Comparison of ENCODE assay signal across 1 cellular context in the genomic region with DNA sequence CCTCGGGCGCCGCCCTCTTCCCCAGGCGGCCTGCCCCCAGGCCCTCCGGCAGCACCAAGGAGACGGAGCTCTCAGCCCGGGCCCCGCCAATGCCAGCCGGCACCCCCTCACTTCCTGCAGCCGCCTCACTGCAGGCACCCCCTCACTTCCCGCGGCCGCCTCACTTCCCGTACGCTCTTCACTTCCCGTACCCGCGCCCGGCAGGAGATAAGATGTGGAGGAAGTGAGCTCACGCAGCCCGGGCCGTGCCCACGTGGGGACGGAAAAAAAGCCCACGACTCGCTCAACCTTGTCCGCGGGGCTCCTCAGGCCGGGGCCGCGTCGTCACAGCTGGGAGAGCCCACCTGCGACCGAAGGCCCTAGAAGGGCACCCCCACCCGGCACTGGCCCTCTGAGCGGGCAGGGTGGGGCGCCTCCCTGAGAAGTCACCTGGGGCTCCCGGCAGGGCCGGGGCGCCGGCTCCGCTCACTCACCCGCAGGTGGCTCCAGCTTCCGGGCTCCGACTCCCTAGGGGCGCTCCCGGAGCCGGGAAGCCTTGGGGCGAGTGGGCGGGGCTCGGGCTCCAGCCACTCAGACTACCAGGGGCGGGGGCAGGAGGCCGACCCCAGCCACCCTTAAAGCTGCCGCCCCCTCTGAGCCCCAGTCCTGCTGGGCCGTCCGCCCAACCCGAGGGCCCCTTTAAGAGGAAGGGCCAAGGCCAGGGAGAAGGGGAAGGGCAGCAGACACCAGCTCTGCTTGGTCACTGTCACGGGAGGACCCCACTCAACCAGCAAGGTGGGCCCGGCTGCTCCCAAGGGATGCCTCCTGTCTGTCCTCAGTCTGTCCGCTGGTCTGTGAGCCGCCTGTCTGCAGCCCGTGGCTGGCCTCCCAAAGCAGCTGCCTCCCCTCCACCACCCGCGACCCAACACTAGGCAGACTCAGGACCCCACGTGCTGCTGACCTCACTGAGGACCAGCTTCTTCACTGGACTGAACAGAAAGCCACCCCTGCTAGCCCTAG.
TF ChIP-seq lines count a peak whose summit lies in the region.

No MANE protein-coding gene starts in this region.

TF ChIP-seq in HepG2, 621 proteins besides CTCF, POLR2A, EP300 and RAD21 (continued from another document and continues in another):
- no peak for TF ChIP-seq KDM1A (CRISPR knock-in tag; IDR thresholded peaks at IDR 0.05)
- TF ChIP-seq ZBTB46 (CRISPR knock-in tag; IDR thresholded peaks at IDR 0.05; ENCODE audit: borderline replicate concordance): no peak
- TF ChIP-seq ZNF180 (CRISPR knock-in tag; IDR thresholded peaks at IDR 0.05; ENCODE audit: borderline replicate concordance, low read depth): no peak
- TF ChIP-seq MYC (CRISPR knock-in tag; IDR thresholded peaks at IDR 0.05; ENCODE audit: borderline replicate concordance): 0 out of 2 replicates have a peak, but pooled peaks have one; percentile 70
- TF ChIP-seq RBFOX2 (IDR thresholded peaks at IDR 0.05; ENCODE audit: low read depth, low read length): peak; percentile 80
- no peak for TF ChIP-seq XRCC5 (optimal IDR thresholded peaks at IDR 0.05; ENCODE audit: low read length)
- TF ChIP-seq PTBP1 (IDR thresholded peaks at IDR 0.05; ENCODE audit: low read depth, low read length, poor library complexity, severe bottlenecking): peak; percentile 25
- no peak for TF ChIP-seq RARG (CRISPR knock-in tag; IDR thresholded peaks at IDR 0.05; ENCODE audit: low read depth)
- no peak for TF ChIP-seq ZSCAN22 (CRISPR knock-in tag; IDR thresholded peaks at IDR 0.05)
- TF ChIP-seq, protein P1, sequence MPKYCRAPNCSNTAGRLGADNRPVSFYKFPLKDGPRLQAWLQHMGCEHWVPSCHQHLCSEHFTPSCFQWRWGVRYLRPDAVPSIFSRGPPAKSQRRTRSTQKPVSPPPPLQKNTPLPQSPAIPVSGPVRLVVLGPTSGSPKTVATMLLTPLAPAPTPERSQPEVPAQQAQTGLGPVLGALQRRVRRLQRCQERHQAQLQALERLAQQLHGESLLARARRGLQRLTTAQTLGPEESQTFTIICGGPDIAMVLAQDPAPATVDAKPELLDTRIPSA (CRISPR knock-in tag; IDR thresholded peaks at IDR 0.05; ENCODE audit: borderline replicate concordance): no peak
- peak; percentile 35; the same call in 1 of the 2 replicates for TF ChIP-seq TARDBP (CRISPR knock-in tag; IDR thresholded peaks at IDR 0.05)
- TF ChIP-seq, protein P2, sequence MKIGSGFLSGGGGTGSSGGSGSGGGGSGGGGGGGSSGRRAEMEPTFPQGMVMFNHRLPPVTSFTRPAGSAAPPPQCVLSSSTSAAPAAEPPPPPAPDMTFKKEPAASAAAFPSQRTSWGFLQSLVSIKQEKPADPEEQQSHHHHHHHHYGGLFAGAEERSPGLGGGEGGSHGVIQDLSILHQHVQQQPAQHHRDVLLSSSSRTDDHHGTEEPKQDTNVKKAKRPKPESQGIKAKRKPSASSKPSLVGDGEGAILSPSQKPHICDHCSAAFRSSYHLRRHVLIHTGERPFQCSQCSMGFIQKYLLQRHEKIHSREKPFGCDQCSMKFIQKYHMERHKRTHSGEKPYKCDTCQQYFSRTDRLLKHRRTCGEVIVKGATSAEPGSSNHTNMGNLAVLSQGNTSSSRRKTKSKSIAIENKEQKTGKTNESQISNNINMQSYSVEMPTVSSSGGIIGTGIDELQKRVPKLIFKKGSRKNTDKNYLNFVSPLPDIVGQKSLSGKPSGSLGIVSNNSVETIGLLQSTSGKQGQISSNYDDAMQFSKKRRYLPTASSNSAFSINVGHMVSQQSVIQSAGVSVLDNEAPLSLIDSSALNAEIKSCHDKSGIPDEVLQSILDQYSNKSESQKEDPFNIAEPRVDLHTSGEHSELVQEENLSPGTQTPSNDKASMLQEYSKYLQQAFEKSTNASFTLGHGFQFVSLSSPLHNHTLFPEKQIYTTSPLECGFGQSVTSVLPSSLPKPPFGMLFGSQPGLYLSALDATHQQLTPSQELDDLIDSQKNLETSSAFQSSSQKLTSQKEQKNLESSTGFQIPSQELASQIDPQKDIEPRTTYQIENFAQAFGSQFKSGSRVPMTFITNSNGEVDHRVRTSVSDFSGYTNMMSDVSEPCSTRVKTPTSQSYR (CRISPR knock-in tag; IDR thresholded peaks at IDR 0.05; ENCODE audit: borderline replicate concordance): no peak
- no peak for TF ChIP-seq ASH2L (IDR thresholded peaks at IDR 0.05; ENCODE audit: insufficient read length, low read depth, low read length)
- no peak for TF ChIP-seq POLR2AphosphoS2 (IDR thresholded peaks at IDR 0.05; ENCODE audit: low read depth, low read length)
- no peak for TF ChIP-seq ARID2 (CRISPR knock-in tag; IDR thresholded peaks at IDR 0.05; ENCODE audit: borderline replicate concordance)
- TF ChIP-seq ARHGAP35 (CRISPR knock-in tag; IDR thresholded peaks at IDR 0.05; ENCODE audit: borderline replicate concordance): peak; percentile 34; the same call in 1 of the 2 replicates
- TF ChIP-seq RARA (CRISPR knock-in tag; IDR thresholded peaks at IDR 0.05): no peak
- TF ChIP-seq ZNF503 (CRISPR knock-in tag; IDR thresholded peaks at IDR 0.05): no peak
- TF ChIP-seq ZMAT3 (CRISPR knock-in tag; conservative IDR thresholded peaks at IDR 0.05): no peak
- TF ChIP-seq SYNCRIP (IDR thresholded peaks at IDR 0.05; ENCODE audit: insufficient read depth, low read depth, low read length): no peak
- TF ChIP-seq, protein P3, sequence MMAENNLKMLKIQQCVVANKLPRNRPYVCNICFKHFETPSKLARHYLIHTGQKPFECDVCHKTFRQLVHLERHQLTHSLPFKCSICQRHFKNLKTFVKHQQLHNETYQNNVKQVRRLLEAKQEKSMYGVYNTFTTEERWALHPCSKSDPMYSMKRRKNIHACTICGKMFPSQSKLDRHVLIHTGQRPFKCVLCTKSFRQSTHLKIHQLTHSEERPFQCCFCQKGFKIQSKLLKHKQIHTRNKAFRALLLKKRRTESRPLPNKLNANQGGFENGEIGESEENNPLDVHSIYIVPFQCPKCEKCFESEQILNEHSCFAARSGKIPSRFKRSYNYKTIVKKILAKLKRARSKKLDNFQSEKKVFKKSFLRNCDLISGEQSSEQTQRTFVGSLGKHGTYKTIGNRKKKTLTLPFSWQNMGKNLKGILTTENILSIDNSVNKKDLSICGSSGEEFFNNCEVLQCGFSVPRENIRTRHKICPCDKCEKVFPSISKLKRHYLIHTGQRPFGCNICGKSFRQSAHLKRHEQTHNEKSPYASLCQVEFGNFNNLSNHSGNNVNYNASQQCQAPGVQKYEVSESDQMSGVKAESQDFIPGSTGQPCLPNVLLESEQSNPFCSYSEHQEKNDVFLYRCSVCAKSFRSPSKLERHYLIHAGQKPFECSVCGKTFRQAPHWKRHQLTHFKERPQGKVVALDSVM (CRISPR knock-in tag; IDR thresholded peaks at IDR 0.05): no peak
- no peak for TF ChIP-seq FOXK2 (IDR thresholded peaks at IDR 0.05)
- TF ChIP-seq NFE2L1 (CRISPR knock-in tag; IDR thresholded peaks at IDR 0.05; ENCODE audit: borderline replicate concordance): no peak
- TF ChIP-seq NR2F6 (IDR thresholded peaks at IDR 0.05): no peak
- TF ChIP-seq NR2F6 (CRISPR knock-in tag; IDR thresholded peaks at IDR 0.05): peak; percentile 5; the same call in 1 of the 2 replicates
- no peak for TF ChIP-seq ATAD3A (CRISPR knock-in tag; IDR thresholded peaks at IDR 0.05)
- TF ChIP-seq ZBTB7B (CRISPR knock-in tag; IDR thresholded peaks at IDR 0.05): no peak; the same call in 1 of the 2 replicates
- no peak for TF ChIP-seq ATF6 (CRISPR knock-in tag; conservative IDR thresholded peaks at IDR 0.05)
- no peak; the same call in 1 of the 2 replicates for TF ChIP-seq ZNF788 (CRISPR knock-in tag; IDR thresholded peaks at IDR 0.05; ENCODE audit: borderline replicate concordance)
- peak; percentile 41; the same call in 1 of the 2 replicates for TF ChIP-seq POLR2AphosphoS5 (IDR thresholded peaks at IDR 0.05; ENCODE audit: low read depth, low read length)
- TF ChIP-seq ZNF256 (CRISPR knock-in tag; conservative IDR thresholded peaks at IDR 0.05): no peak
- TF ChIP-seq TFAP4 (IDR thresholded peaks at IDR 0.05; ENCODE audit: borderline replicate concordance, low read depth): peak; percentile 64; the same call in 1 of the 2 replicates
- no peak; the same call in 1 of the 2 replicates for TF ChIP-seq ZNF652 (CRISPR knock-in tag; IDR thresholded peaks at IDR 0.05; ENCODE audit: borderline replicate concordance, low read depth)
- no peak; the same call in 1 of the 2 replicates for TF ChIP-seq MAZ (IDR thresholded peaks at IDR 0.05; ENCODE audit: borderline replicate concordance, low read depth, low read length)
- TF ChIP-seq MAZ (CRISPR knock-in tag; IDR thresholded peaks at IDR 0.05; ENCODE audit: low read depth): no peak
- TF ChIP-seq ARID4A (CRISPR knock-in tag; IDR thresholded peaks at IDR 0.05; ENCODE audit: borderline replicate concordance): peak; percentile 90
- no peak for TF ChIP-seq ZNF75D (CRISPR knock-in tag; IDR thresholded peaks at IDR 0.05; ENCODE audit: borderline replicate concordance)
- TF ChIP-seq KMT2B (CRISPR knock-in tag; IDR thresholded peaks at IDR 0.05): peak; percentile 26; the same call in 1 of the 2 replicates
- peak; percentile 61; the same call in 1 of the 2 replicates for TF ChIP-seq TBX2 (CRISPR knock-in tag; IDR thresholded peaks at IDR 0.05; ENCODE audit: borderline replicate concordance)
- 0 out of 2 replicates have a peak, but pooled peaks have one; percentile 17 for TF ChIP-seq ZNF329 (CRISPR knock-in tag; IDR thresholded peaks at IDR 0.05; ENCODE audit: low read depth)
- no peak for TF ChIP-seq ZNF12 (CRISPR knock-in tag; IDR thresholded peaks at IDR 0.05)
- TF ChIP-seq ZNF30 (CRISPR knock-in tag; IDR thresholded peaks at IDR 0.05): no peak
- TF ChIP-seq ZNF883 (CRISPR knock-in tag; IDR thresholded peaks at IDR 0.05; ENCODE audit: not compliant biosample characterization): no peak
- no peak for TF ChIP-seq ZNF607 (CRISPR knock-in tag; IDR thresholded peaks at IDR 0.05; ENCODE audit: borderline replicate concordance)
